Comparison of ENCODE assay signal across 23 cellular contexts in genomic region chr6:34310846-34311245, GRCh38.
A peak's percentile ranks its signal among the peaks of the same experiment; 100 is the strongest.
DNase-seq lines count a peak whose midpoint lies in the region; ATAC-seq, FAIRE-seq and TF ChIP-seq lines count a peak whose summit lies in the region.
"Had no signal": no experiment of that assay in that cellular context is flagged by ENCODE, and none has a peak within 500 bp of the region (broad histone marks: within the 10 kb centered on the region; RNA-seq: fewer than 3 reads in every experiment).

No MANE protein-coding gene starts in this region.

- no peak overlapping the region for H3K27ac ChIP-seq in HepG2 (ENCODE audit: extremely low read length, insufficient read depth, low read length)
- H3K27ac ChIP-seq in right lobe of liver, result no peak overlapping the region
- peak overlapping the region; percentile 41 for H3K27ac ChIP-seq in neutrophil
- no peak overlapping the region for H3K27ac ChIP-seq in mesenchymal stem cell (ENCODE audit: low read length, poor library complexity, severe bottlenecking)
- H3K27ac ChIP-seq: A549, BLaER1, C4-2B had no signal

- no peak overlapping the region for H3K18ac ChIP-seq in mesenchymal stem cell (ENCODE audit: low read depth in 1 of 2, low read length in 2 of 2)

- H3K9ac ChIP-seq in HepG2 (ENCODE audit: insufficient read depth, low read depth, low read length), result no peak overlapping the region
- H3K9ac ChIP-seq in mesenchymal stem cell (ENCODE audit: low read length), result no peak overlapping the region
- H3K9ac ChIP-seq: BLaER1 had no signal

- H4K91ac ChIP-seq in mesenchymal stem cell (ENCODE audit: low read length), result no peak overlapping the region

- peaks cover 0 to 6% of the 10 kb centered on the region in 2 experiments; a peak in 2 of 5 replicates for H3K36me3 ChIP-seq in HepG2 (replicated peaks in 1 of 2; ENCODE audit: control insufficient read depth in 1 of 2, insufficient read depth in 2 of 2, low read length in 2 of 2)
- H3K36me3 ChIP-seq in right lobe of liver, result no peaks in the 10 kb centered on the region
- no peaks in the 10 kb centered on the region for H3K36me3 ChIP-seq in neutrophil
- H3K36me3 ChIP-seq in mesenchymal stem cell (ENCODE audit: control insufficient read depth in 1 of 2, insufficient read depth in 2 of 2, low read depth in 1 of 2, low read length in 2 of 2), result peaks cover 0 to 3% of the 10 kb centered on the region in 2 experiments

- no peak overlapping the region for H3K4me2 ChIP-seq in HepG2 (ENCODE audit: low read depth, low read length)
- H3K4me2 ChIP-seq in mesenchymal stem cell (ENCODE audit: low read length, poor library complexity, severe bottlenecking), result no peak overlapping the region
- H3K4me2 ChIP-seq: A549, BLaER1 had no signal

- FAIRE-seq in HepG2 (lab: Jason Lieb, UNC), result no peak
- no peak for FAIRE-seq in GM12891 (lab: Jason Lieb, UNC)
- FAIRE-seq: A549, D721Med, GM12878, GM18507 had no signal

- H2AFZ ChIP-seq in HepG2 (ENCODE audit: low read length) (no peak overlapping the region), mesenchymal stem cell (ENCODE audit: low read depth, low read length) (no peak overlapping the region)

- 97% methylated on average over 5 of the region's 5 CpGs for WGBS in HepG2 (ENCODE audit: low lambda C conversion rate)
- 75% methylated on average over 5 of the region's 5 CpGs for WGBS in right lobe of liver (ENCODE audit: insufficient coverage, low coverage, low lambda C conversion rate, missing lambda C conversion rate)
- WGBS in mesenchymal stem cell, result 98% methylated on average over 4 of the region's 5 CpGs

- H2AK5ac ChIP-seq in mesenchymal stem cell (ENCODE audit: low read length, severe bottlenecking), result no peak overlapping the region

- TF ChIP-seq POLR2A in HepG2 (IDR thresholded peaks at IDR 0.05; ENCODE audit: insufficient read depth in 1 of 2, low read depth in 2 of 2, low read length in 2 of 2), result no peak
- TF ChIP-seq POLR2A in right lobe of liver (IDR thresholded peaks at IDR 0.05), result no peak
- TF ChIP-seq POLR2A in GM12891 (IDR thresholded peaks at IDR 0.05; ENCODE audit: low read depth, low read length), result no peak

- no peak overlapping the region for H3K4ac ChIP-seq in mesenchymal stem cell (ENCODE audit: low read depth in 1 of 2, low read length in 2 of 2)

- ATAC-seq in HepG2 (no peak), right lobe of liver (no peak)
- ATAC-seq: A549, GM12878 had no signal

- no TSS peak for BruUV-seq in HepG2 (replicated peaks; lab: Mats Ljungman, UMichigan)

- H3K9me3 ChIP-seq in HepG2 (ENCODE audit: low read length) (no peaks in the 10 kb centered on the region), right lobe of liver (no peaks in the 10 kb centered on the region), neutrophil (no peaks in the 10 kb centered on the region), mesenchymal stem cell (ENCODE audit: control insufficient read depth, low read length) (no peaks in the 10 kb centered on the region)
- H3K9me3 ChIP-seq: A549, BLaER1 had no signal

- H3K23ac ChIP-seq in mesenchymal stem cell (ENCODE audit: low read length in 2 of 2), result no peak overlapping the region

- peaks cover 9% of the 10 kb centered on the region for H3K4me1 ChIP-seq in HepG2 (ENCODE audit: insufficient read depth, low read length)
- H3K4me1 ChIP-seq in right lobe of liver, result peaks cover 0 to 31% (median 14%) of the 10 kb centered on the region in 4 donors
- H3K4me1 ChIP-seq in neutrophil (ENCODE audit: control insufficient read depth in 1 of 2, insufficient read depth in 1 of 2, low read depth in 1 of 2, low read length in 1 of 2), result peaks cover 27 to 46% of the 10 kb centered on the region in 2 experiments
- peaks cover 3% of the 10 kb centered on the region for H3K4me1 ChIP-seq in mesenchymal stem cell (ENCODE audit: control insufficient read depth, insufficient read depth, low read depth, low read length)
- H3K4me1 ChIP-seq: A549 had no signal

- H2BK5ac ChIP-seq in mesenchymal stem cell (ENCODE audit: low read depth, low read length, poor library complexity, severe bottlenecking), result no peak overlapping the region

- 0 out of 2 replicates have a peak, but pooled peaks cover 3% of the 10 kb centered on the region for H4K20me1 ChIP-seq in HepG2 (ENCODE audit: insufficient read depth, low read length)

- no peak for DNase-seq in HepG2 (ENCODE audit: low spot score)
- DNase-seq in right lobe of liver, result no peak
- DNase-seq in GM12891 (ENCODE audit: insufficient read length, low spot score), result no peak
- DNase-seq in KBM-7, result peak; percentile 20
- DNase-seq in mesenchymal stem cell, result no peak
- DNase-seq in ACHN, result no peak
- DNase-seq in GM10248 (ENCODE audit: extremely low spot score), result no peak
- DNase-seq: 8988T; CD4-positive, alpha-beta T cell; CD8-positive, alpha-beta memory T cell; DMS 273 treated with DMSO at 0.1 percent for 48 hours; DMS53; DMS79 treated with DMSO at 0.1 percent for 48 hours; GOT3; H7; HCEC 1CT had no signal

- H3K79me2 ChIP-seq in HepG2 (ENCODE audit: insufficient read depth, low read length), result peaks cover 28% of the 10 kb centered on the region

- in situ Hi-C loops in HepG2 (cut with HindIII; ENCODE audit: extremely low pct_ligation_motif_present, low pct_unique_long_range_greater_than_20kb), result no loop called here
- in situ Hi-C loops in KBM-7 (cut with MboI; ENCODE audit: low pct_unique_long_range_greater_than_20kb, low sequenced_read_pairs), result no loop called here
- in situ Hi-C loops in ACHN (cut with HindIII; ENCODE audit: low pct_ligation_motif_present, low pct_unique_long_range_greater_than_20kb, low sequenced_read_pairs), result no loop called here

- TF ChIP-seq CTCF in HepG2 (CRISPR knock-in tag; IDR thresholded peaks at IDR 0.05), result no peak
- TF ChIP-seq CTCF in right lobe of liver (IDR thresholded peaks at IDR 0.05), result no peak
- no peak for TF ChIP-seq CTCF in neutrophil (IDR thresholded peaks at IDR 0.05)
- TF ChIP-seq CTCF in GM10248 (IDR thresholded peaks at IDR 0.05; ENCODE audit: control extremely low read depth, extremely low read depth, low read depth, missing control alignments), result no peak

- TF ChIP-seq RAD21 in HepG2 (CRISPR knock-in tag; IDR thresholded peaks at IDR 0.05), result no peak

- H4K8ac ChIP-seq in mesenchymal stem cell (ENCODE audit: low read length), result no peak overlapping the region

- POLR2A ChIA-PET in HepG2 (lab: Yijun Ruan, JAX), result no interaction called here
- POLR2A ChIA-PET in GM10248 (lab: Yijun Ruan, JAX), result no interaction called here

- intact Hi-C loops in HepG2 (cut with micrococcal nuclease; ENCODE audit: unreplicated experiment), result no loop called here
- intact Hi-C loops in right lobe of liver (cut with DNase I), result no loop called here

- no peak overlapping the region for H3K14ac ChIP-seq in mesenchymal stem cell (ENCODE audit: low read length in 2 of 2)

- H2BK120ac ChIP-seq in mesenchymal stem cell (ENCODE audit: low read depth, low read length), result no peak overlapping the region

- H2BK12ac ChIP-seq in mesenchymal stem cell (ENCODE audit: low read length in 2 of 2), result no peak overlapping the region

- H3K79me1 ChIP-seq in mesenchymal stem cell (replicated peaks; ENCODE audit: low read length, poor library complexity, severe bottlenecking), result peaks cover 21% of the 10 kb centered on the region

- H2BK15ac ChIP-seq in mesenchymal stem cell (ENCODE audit: low read depth, poor library complexity, severe bottlenecking), result no peak overlapping the region

- H3K4me3 ChIP-seq in HepG2 (replicated peaks in 1 of 3; ENCODE audit: insufficient read depth in 1 of 3, low read depth in 2 of 3, low read length in 3 of 3), result no peak overlapping the region
- H3K4me3 ChIP-seq in right lobe of liver, result no peak overlapping the region
- H3K4me3 ChIP-seq in neutrophil (ENCODE audit: low read depth in 1 of 2, low read length in 1 of 2), result no peak overlapping the region
- H3K4me3 ChIP-seq in mesenchymal stem cell (ENCODE audit: insufficient read depth in 1 of 2, low read depth in 1 of 2, low read length in 2 of 2), result no peak overlapping the region
- H3K4me3 ChIP-seq: A549, BLaER1, GM12878 had no signal

- CTCF ChIA-PET in HepG2 (lab: Yijun Ruan, JAX; ENCODE audit: low intra/inter-chr PET ratio, low total read pairs) (no interaction called here), GM10248 (lab: Yijun Ruan, JAX) (no interaction called here)

- no peak for TF ChIP-seq EP300 in HepG2 (IDR thresholded peaks at IDR 0.05; ENCODE audit: low read depth in 2 of 2, low read length in 2 of 2)
- no peak for TF ChIP-seq EP300 in HepG2 (CRISPR knock-in tag; IDR thresholded peaks at IDR 0.05; ENCODE audit: borderline replicate concordance)

- H3K27me3 ChIP-seq in HepG2 (ENCODE audit: control insufficient read depth in 1 of 2, insufficient read depth in 2 of 2, low read length in 2 of 2), result no peaks in the 10 kb centered on the region
- no peaks in the 10 kb centered on the region for H3K27me3 ChIP-seq in right lobe of liver
- H3K27me3 ChIP-seq in neutrophil, result no peaks in the 10 kb centered on the region
- H3K27me3 ChIP-seq in mesenchymal stem cell (ENCODE audit: control insufficient read depth in 1 of 2, insufficient read depth in 1 of 2, low read length in 2 of 2), result no peaks in the 10 kb centered on the region
- H3K27me3 ChIP-seq: BLaER1 had no signal

TF ChIP-seq in HepG2, 621 proteins besides CTCF, POLR2A, EP300 and RAD21:
- TF ChIP-seq ZNF775 (CRISPR knock-in tag; IDR thresholded peaks at IDR 0.05; ENCODE audit: borderline replicate concordance) (no peak), RAD51 (IDR thresholded peaks at IDR 0.05; ENCODE audit: borderline replicate concordance) (0 out of 2 replicates have a peak, but pooled peaks have one; percentile 12)

TF ChIP-seq in GM12891, 5 proteins besides CTCF, POLR2A, EP300 and RAD21:
- TF ChIP-seq TAF1 (IDR thresholded peaks at IDR 0.05; ENCODE audit: low read depth, low read length) (no peak), SPI1 (IDR thresholded peaks at IDR 0.05; ENCODE audit: low read depth, low read length) (peak; percentile 31; the same call in 1 of the 2 replicates), PAX5 (IDR thresholded peaks at IDR 0.05; ENCODE audit: insufficient read depth, low read length, severe bottlenecking) (no peak)
